In the genomic region with DNA sequence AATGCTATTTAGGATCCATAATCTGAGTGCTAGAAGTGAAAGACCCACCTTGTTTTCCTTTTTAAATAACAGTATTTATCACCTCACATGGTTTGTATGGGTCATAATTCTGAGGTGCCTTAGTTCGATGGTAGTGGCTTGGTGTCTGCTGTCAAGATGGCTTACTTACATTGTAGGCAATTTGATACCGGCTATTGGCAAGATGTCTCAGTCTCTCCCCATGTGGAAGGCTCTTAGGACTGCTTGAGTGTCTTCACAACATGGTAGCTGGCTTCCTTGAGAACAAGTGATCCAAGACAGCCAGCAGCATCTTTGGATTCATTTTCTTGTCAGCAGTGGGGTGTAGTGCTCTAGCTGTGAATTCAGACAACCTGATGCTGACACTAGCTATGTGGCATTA, we compare ENCODE assay signal across 20 cellular contexts.
"Had no signal": no experiment of that assay in that cellular context is flagged by ENCODE, and none has a peak within 500 bp of the region (broad histone marks: within the 10 kb centered on the region; RNA-seq: fewer than 3 reads in every experiment).

No MANE protein-coding gene starts in this region.

- H3K9me3 Mint-ChIP-seq: activated B cell treated with CpG ODN at 0.5 μM for 24 hours; activated naive CD4-positive, alpha-beta T cell treated with anti-CD3 and anti-CD28 coated beads, Interleukin-2, amount 50 U/mL, for 24 hours; activated T-helper 2 cell treated with anti-CD3 and anti-CD28 coated beads, Interferon-gamma antibody, Interleukin-2, Interleukin-4, amounts not matched to agents 10 μg/mL and 5 μg/mL and 100 μg/mL, durations not matched to agents 14 hours and 24 hours and 36 hours; central memory CD8-positive, alpha-beta T cell; immature natural killer cell had no signal

- DNase-seq: activated B cell treated with CpG ODN at 0.5 μM for 24 hours; activated CD4-positive, alpha-beta T cell treated with anti-CD3 and anti-CD28 coated beads, Interleukin-2, amount 10 ng/mL, durations not matched to agents 7 days and 5 days; activated T-cell treated with anti-CD3 and anti-CD28 coated beads for 4 hours; cortex of kidney; effector memory CD4-positive, alpha-beta T cell; immature natural killer cell; lower lobe of right lung; naive thymus-derived CD8-positive, alpha-beta T cell; nucleus accumbens; stimulated activated CD4-positive, alpha-beta T cell treated with anti-CD3 and anti-CD28 coated beads, Interleukin-12 subunit alpha, Interleukin-12 subunit beta, amount 100 ng/mL, for 4 hours; stimulated activated naive CD4-positive, alpha-beta T cell treated with Interleukin-2 at 50 U/mL for 16 hours; T-helper 2 cell; upper lobe of left lung had no signal

- H3K27me3 Mint-ChIP-seq: activated B cell treated with CpG ODN at 0.5 μM for 24 hours; activated CD4-positive, alpha-beta T cell treated with anti-CD3 and anti-CD28 coated beads, Interleukin-2, amount 10 ng/mL, durations not matched to agents 7 days and 5 days; activated naive CD4-positive, alpha-beta T cell treated with anti-CD3 and anti-CD28 coated beads, Interleukin-2, amount 50 U/mL, for 24 hours; central memory CD8-positive, alpha-beta T cell; naive thymus-derived CD8-positive, alpha-beta T cell; progenitor cell of endocrine pancreas had no signal

- H3K27ac Mint-ChIP-seq: activated B cell treated with CpG ODN at 0.5 μM for 24 hours; activated CD4-positive, alpha-beta T cell treated with anti-CD3 and anti-CD28 coated beads, Interleukin-2, amount 10 ng/mL, durations not matched to agents 7 days and 5 days; activated naive CD4-positive, alpha-beta T cell treated with anti-CD3 and anti-CD28 coated beads, Interleukin-2, amount 50 U/mL, for 24 hours; activated T-helper 2 cell treated with anti-CD3 and anti-CD28 coated beads, Interferon-gamma antibody, Interleukin-2, Interleukin-4, amounts not matched to agents 10 μg/mL and 5 μg/mL and 100 μg/mL, durations not matched to agents 14 hours and 24 hours and 36 hours had no signal

- H3K27me3 ChIP-seq: suprapubic skin, upper lobe of left lung had no signal

- H3K9me3 ChIP-seq: lower lobe of right lung, suprapubic skin, upper lobe of left lung had no signal

- ATAC-seq: lower lobe of right lung; naive thymus-derived CD8-positive, alpha-beta T cell; sciatic nerve had no signal

- H3K27ac ChIP-seq: epithelial cell of prostate, lower lobe of right lung, suprapubic skin, upper lobe of left lung had no signal

- H3K36me3 ChIP-seq: lower lobe of right lung, suprapubic skin, upper lobe of left lung had no signal

- H3K4me3 Mint-ChIP-seq: activated B cell treated with CpG ODN at 0.5 μM for 24 hours; activated CD4-positive, alpha-beta T cell treated with anti-CD3 and anti-CD28 coated beads, Interleukin-2, amount 10 ng/mL, durations not matched to agents 7 days and 5 days; activated naive CD4-positive, alpha-beta T cell treated with anti-CD3 and anti-CD28 coated beads, Interleukin-2, amount 50 U/mL, for 24 hours; central memory CD8-positive, alpha-beta T cell; immature natural killer cell; naive thymus-derived CD8-positive, alpha-beta T cell had no signal

- H3K4me3 ChIP-seq: lower lobe of right lung, suprapubic skin, upper lobe of left lung had no signal
